ENCODE assay signal across 25 cellular contexts in genomic region chr4:141339386-141339785, GRCh38.
DNase-seq lines count a peak whose midpoint lies in the region; ATAC-seq, FAIRE-seq and TF ChIP-seq lines count a peak whose summit lies in the region.
"Had no signal": no experiment of that assay in that cellular context is flagged by ENCODE, and none has a peak within 500 bp of the region (broad histone marks: within the 10 kb centered on the region; RNA-seq: fewer than 3 reads in every experiment).

No MANE protein-coding gene starts in this region.

- H2AFZ ChIP-seq in KMS-11 (ENCODE audit: low read depth) (peak overlapping the region; percentile 10; the same call in 1 of the 2 replicates), K562 (ENCODE audit: low read depth, low read length) (no peak overlapping the region), PC-3 (ENCODE audit: low read length) (no peak overlapping the region)

- H3K36me3 ChIP-seq in KMS-11 (ENCODE audit: insufficient read depth), result no peaks in the 10 kb centered on the region
- no peaks in the 10 kb centered on the region for H3K36me3 ChIP-seq in K562 (ENCODE audit: control insufficient read depth, insufficient read depth, low read length)
- H3K36me3 ChIP-seq in thyroid gland, result no peaks in the 10 kb centered on the region
- no peaks in the 10 kb centered on the region for H3K36me3 ChIP-seq in PC-3 (ENCODE audit: low read depth, low read length)
- H3K36me3 ChIP-seq: BLaER1 treated with 17β-estradiol and CSF1 and Interleukin-3, amounts not matched to agents 10 nM and 100 nM; HAP-1; SJSA1 had no signal

- in situ Hi-C loops in K562 (cut with MboI), result no loop called here
- in situ Hi-C loops in KBM-7 (cut with MboI; ENCODE audit: low pct_unique_long_range_greater_than_20kb, low sequenced_read_pairs), result no loop called here

- intact Hi-C loops in K562 (cut with micrococcal nuclease) (no loop called here), thyroid gland (cut with DNase I) (no loop called here), PC-3 (cut with micrococcal nuclease) (no loop called here)

- H3K9me3 ChIP-seq in K562 (replicated peaks; ENCODE audit: control insufficient read depth, insufficient read depth, low read depth, low read length) (no peaks in the 10 kb centered on the region), thyroid gland (no peaks in the 10 kb centered on the region), PC-3 (ENCODE audit: low read length) (no peaks in the 10 kb centered on the region)
- H3K9me3 ChIP-seq: A549, HAP-1, SJSA1 had no signal

- TF ChIP-seq RAD21 in K562 (CRISPR knock-in tag; conservative IDR thresholded peaks at IDR 0.05 in 1 of 2, IDR thresholded peaks at IDR 0.05 in 1 of 2), result no peak

- TF ChIP-seq EP300 in K562 (IDR thresholded peaks at IDR 0.05; ENCODE audit: low read length), result no peak

- no peaks in the 10 kb centered on the region for H3K9me1 ChIP-seq in K562 (ENCODE audit: control insufficient read depth, insufficient read depth, low read length)

- H3K27ac ChIP-seq in KMS-11 (peak overlapping the region; percentile 6; the same call in 1 of the 2 replicates), K562 (ENCODE audit: extremely low read depth, low read depth, low read length) (no peak overlapping the region), thyroid gland (peak overlapping the region; percentile 87 to 90 (median 89)), PC-3 (ENCODE audit: low read length) (no peak overlapping the region)
- H3K27ac ChIP-seq: SJSA1 had no signal

- no peak for DNase-seq in K562 (ENCODE audit: extremely low read depth in 1 of 4, low spot score in 3 of 4)
- peak; percentile 43 for DNase-seq in myocyte (ENCODE audit: low read depth)
- DNase-seq in thyroid gland, result no peak
- DNase-seq in KBM-7, result no peak
- no peak for DNase-seq in PC-3
- DNase-seq: AML-193; CD4-positive, alpha-beta T cell; DMS53; GOT3; Kasumi-1; MV-4-11; NCI-H1105; NCI-H1436 treated with DMSO at 0.1 percent for 48 hours; NCI-H187 treated with DMSO at 0.1 percent for 48 hours; NCI-H2107; NCI-H524; NCI-H774; Right ventricle myocardium superior; RPMI8226 had no signal

- no peaks in the 10 kb centered on the region for H3K27me3 ChIP-seq in KMS-11 (ENCODE audit: insufficient read depth, low read depth)
- no peaks in the 10 kb centered on the region for H3K27me3 ChIP-seq in K562 (ENCODE audit: control insufficient read depth in 2 of 2, insufficient read depth in 2 of 2, low read length in 2 of 2)
- H3K27me3 ChIP-seq in thyroid gland, result no peaks in the 10 kb centered on the region
- no peaks in the 10 kb centered on the region for H3K27me3 ChIP-seq in PC-3 (ENCODE audit: low read length)
- H3K27me3 ChIP-seq: BLaER1 treated with 17β-estradiol and CSF1 and Interleukin-3, amounts not matched to agents 10 nM and 100 nM; SJSA1 had no signal

- WGBS in K562 (ENCODE audit: insufficient coverage, low coverage, missing lambda C conversion rate), result 10% methylated on average over 3 of the region's 3 CpGs
- 80 to 84% methylated on average over 3 of the region's 3 CpGs for WGBS in thyroid gland, 2 donors

- H4K20me1 ChIP-seq in KMS-11 (ENCODE audit: insufficient read depth), result no peaks in the 10 kb centered on the region
- no peaks in the 10 kb centered on the region for H4K20me1 ChIP-seq in K562 (replicated peaks; ENCODE audit: control insufficient read depth, insufficient read depth, low read length)
- no peaks in the 10 kb centered on the region for H4K20me1 ChIP-seq in PC-3 (ENCODE audit: low read length)
- H4K20me1 ChIP-seq: BLaER1 treated with 17β-estradiol and CSF1 and Interleukin-3, amounts not matched to agents 10 nM and 100 nM had no signal

- no TSS peak for BruUV-seq in K562 (replicated peaks; lab: Mats Ljungman, UMichigan)
- no TSS peak for BruUV-seq in PC-3 (replicated peaks; lab: Mats Ljungman, UMichigan)

- ATAC-seq in K562 (no peak), GM21423 (IDR thresholded peaks at IDR 0.05; ENCODE audit: unreplicated experiment) (no peak), PC-3 (no peak)
- ATAC-seq: A549 had no signal

- H3K4me2 ChIP-seq in KMS-11 (peak overlapping the region; percentile 44), K562 (ENCODE audit: insufficient read depth, low read length) (no peak overlapping the region), PC-3 (ENCODE audit: low read length) (no peak overlapping the region)
- H3K4me2 ChIP-seq: A549; BLaER1 treated with 17β-estradiol and CSF1 and Interleukin-3, amounts not matched to agents 10 nM and 100 nM had no signal

- H3K4me1 ChIP-seq in KMS-11 (ENCODE audit: low read depth, poor library complexity, severe bottlenecking) (peaks cover 51% of the 10 kb centered on the region), K562 (replicated peaks in 1 of 2; ENCODE audit: control insufficient read depth in 2 of 2, insufficient read depth in 2 of 2, low read length in 2 of 2) (no peaks in the 10 kb centered on the region), thyroid gland (peaks cover 35 to 37% of the 10 kb centered on the region in 2 donors), PC-3 (ENCODE audit: insufficient read depth, low read length) (no peaks in the 10 kb centered on the region)
- H3K4me1 ChIP-seq: HAP-1 had no signal

- POLR2A ChIA-PET in K562 (lab: Yijun Ruan, JAX) (interaction anchor here (0.6 kb wide), 1 partner anchor 46 kb away, joined by 3 read pairs; no protein-coding TSS in a partner anchor), PC-3 (lab: Charles Lee; ENCODE audit: unreplicated experiment) (no interaction called here)

- H3F3A ChIP-seq in PC-3 (ENCODE audit: low read length, unreplicated experiment), result no peaks in the 10 kb centered on the region

- no peak for TF ChIP-seq CTCF in KMS-11 (conservative IDR thresholded peaks at IDR 0.05; ENCODE audit: low read depth, low read length)
- TF ChIP-seq CTCF in K562 (IDR thresholded peaks at IDR 0.05 in 2 of 3, conservative IDR thresholded peaks at IDR 0.05 in 1 of 3; ENCODE audit: insufficient read depth in 2 of 3, low read depth in 1 of 3, low read length in 3 of 3), result no peak
- no peak for TF ChIP-seq CTCF in thyroid gland (IDR thresholded peaks at IDR 0.05)
- no peak for TF ChIP-seq CTCF in PC-3 (conservative IDR thresholded peaks at IDR 0.05; ENCODE audit: low read depth, low read length)

- H3K9ac ChIP-seq in KMS-11, result no peak overlapping the region
- no peak overlapping the region for H3K9ac ChIP-seq in K562 (ENCODE audit: insufficient read depth in 1 of 2, low read depth in 2 of 2, low read length in 2 of 2)
- no peak overlapping the region for H3K9ac ChIP-seq in PC-3 (ENCODE audit: low read length)
- H3K9ac ChIP-seq: BLaER1 treated with 17β-estradiol and CSF1 and Interleukin-3, amounts not matched to agents 10 nM and 100 nM had no signal

- H3K4me3 ChIP-seq in KMS-11 (IDR thresholded peaks at IDR 0.05; ENCODE audit: insufficient read depth, low read depth, low read length) (no peak overlapping the region), K562 (no peak overlapping the region), thyroid gland (replicated peaks in 1 of 3) (no peak overlapping the region), PC-3 (ENCODE audit: low read length) (no peak overlapping the region)
- H3K4me3 ChIP-seq: A549; BLaER1 treated with 17β-estradiol and CSF1 and Interleukin-3, amounts not matched to agents 10 nM and 100 nM; HAP-1; SJSA1 had no signal

- TF ChIP-seq POLR2A in K562 (conservative IDR thresholded peaks at IDR 0.05) (no peak), thyroid gland (IDR thresholded peaks at IDR 0.05) (no peak)

- H3K79me2 ChIP-seq in KMS-11 (ENCODE audit: insufficient read depth, low read depth) (no peaks in the 10 kb centered on the region), K562 (ENCODE audit: control insufficient read depth, insufficient read depth, low read length) (peaks cover 13% of the 10 kb centered on the region; the same call in 1 of the 3 replicates), PC-3 (ENCODE audit: low read length) (no peaks in the 10 kb centered on the region)

- H3K9me2 ChIP-seq in PC-3 (replicated peaks; ENCODE audit: low read length), result no peaks in the 10 kb centered on the region

- FAIRE-seq in K562 (lab: Jason Lieb, UNC), result peak; percentile 6
- FAIRE-seq: A549 had no signal

- CTCF ChIA-PET in K562 (lab: Yijun Ruan, JAX; ENCODE audit: low intra/inter-chr PET ratio), result no interaction called here
- CTCF ChIA-PET in PC-3 (lab: Charles Lee), result no interaction called here

TF ChIP-seq in K562, 482 proteins besides CTCF, POLR2A, EP300 and RAD21 (continues in another document):
- TF ChIP-seq IFI16 (CRISPR knock-in tag; IDR thresholded peaks at IDR 0.05) (no peak), CEBPG (CRISPR knock-in tag; IDR thresholded peaks at IDR 0.05) (no peak), CEBPG (tag; conservative IDR thresholded peaks at IDR 0.05 in 1 of 2, IDR thresholded peaks at IDR 0.05 in 1 of 2) (no peak), PML (IDR thresholded peaks at IDR 0.05; ENCODE audit: low read length) (no peak), DNMT1 (IDR thresholded peaks at IDR 0.05) (no peak), COPS2 (conservative IDR thresholded peaks at IDR 0.05) (no peak), FOXJ2 (tag; IDR thresholded peaks at IDR 0.05) (no peak), ZNF197 (CRISPR knock-in tag; IDR thresholded peaks at IDR 0.05; ENCODE audit: low read depth) (no peak), ZNF274 (IDR thresholded peaks at IDR 0.05; ENCODE audit: borderline replicate concordance, low read depth, low read length) (no peak), CHAMP1 (IDR thresholded peaks at IDR 0.05) (no peak)

Comparison
In these comparisons a context has a peak if more than half of its experiments do, and no peak if none do; other contexts are left out.
1. H3K27ac ChIP-seq: peak in KMS-11 (single experiment) and thyroid gland (3 of 3); none in K562 (single experiment) and PC-3 (single experiment).